In genomic region chr19:33778089-33778791, GRCh38 we compare ENCODE assay signal across 7 cellular contexts. TPM values are rescaled to one million over a fixed set of nuclear protein-coding genes. Genes with fewer than 3 reads are reported as not detected.
A peak's percentile ranks its signal among the peaks of the same experiment; 100 is the strongest.
DNase-seq lines count a peak whose midpoint lies in the region; ATAC-seq, FAIRE-seq and TF ChIP-seq lines count a peak whose summit lies in the region.

No MANE protein-coding gene starts in this region.

- no peak for TF ChIP-seq POLR2A in GM12891 (IDR thresholded peaks at IDR 0.05; ENCODE audit: low read depth, low read length)

- peak; percentile 87 for FAIRE-seq in GM12891 (lab: Jason Lieb, UNC)

- peaks cover 3 to 21% (median 6%) of the 10 kb centered on the region in 3 donors for H3K27me3 Mint-ChIP-seq in immature natural killer cell (ENCODE audit: low read depth in 3 of 3)

- no peaks in the 10 kb centered on the region for H3K36me3 Mint-ChIP-seq in immature natural killer cell

- ATAC-seq in HG02884 (IDR thresholded peaks at IDR 0.05; ENCODE audit: unreplicated experiment): peak; percentile 66

- H3K27ac Mint-ChIP-seq in immature natural killer cell: peak overlapping the region in 1 of 6 donors; percentile 56

- H3K4me1 Mint-ChIP-seq in immature natural killer cell: peaks cover 6 to 8% of the 10 kb centered on the region in 2 donors

- H3K4me3 Mint-ChIP-seq in immature natural killer cell: peak overlapping the region in 3 of 5 donors; percentile 4 to 56 (median 27)

- peak; percentile 100 for TF ChIP-seq CTCF in VCaP (conservative IDR thresholded peaks at IDR 0.05)

- no peaks in the 10 kb centered on the region for H3K9me3 Mint-ChIP-seq in immature natural killer cell

- DNase-seq in GM12891 (ENCODE audit: insufficient read length, low spot score) (peak; percentile 99), NCI-H2029 treated with DMSO at 0.1 percent for 48 hours (lab: John Stamatoyannopoulos, UW) (peak; percentile 26), brain pericyte (ENCODE audit: low read depth, low spot score) (peak; percentile 31), immature natural killer cell (peak; percentile 71 to 77 (median 74))
- peak; percentile 68 to 84 for DNase-seq in stimulated activated CD4-positive, alpha-beta T cell treated with anti-CD3 and anti-CD28 coated beads, Interleukin-1b, Interleukin-23, amount 100 ng/mL, for 1 hour (ENCODE audit: low read depth in 2 of 2)

- peak overlapping the region; percentile 47; the same call in 1 of the 2 replicates for H3K27ac ChIP-seq in VCaP

TF ChIP-seq in GM12891, 5 proteins besides CTCF, POLR2A, EP300 and RAD21:
- TF ChIP-seq POU2F2 (IDR thresholded peaks at IDR 0.05; ENCODE audit: low read depth, low read length) (no peak), POLR2AphosphoS5 (IDR thresholded peaks at IDR 0.05; ENCODE audit: low read depth, low read length) (no peak), TAF1 (IDR thresholded peaks at IDR 0.05; ENCODE audit: low read depth, low read length) (no peak), SPI1 (IDR thresholded peaks at IDR 0.05; ENCODE audit: low read depth, low read length) (no peak), PAX5 (IDR thresholded peaks at IDR 0.05; ENCODE audit: insufficient read depth, low read length, severe bottlenecking) (peak; percentile 41)

RNA-seq across cellular contexts. Expression of gene KCTD15, which starts 18.4 kb away (rescaled TPM):
- polyA plus RNA-seq in GM12891 (2012; ENCODE audit: low read depth, missing spikeins): 0.01 TPM
- not detected for polyA plus RNA-seq in immature natural killer cell

Comparison
In these comparisons a context has a peak if more than half of its experiments do, and no peak if none do; other contexts are left out.
1. Peak in every context shown above with its lines: DNase-seq, ATAC-seq and H3K27ac ChIP-seq.
2. DNase-seq: peak in every context shown above with its lines; median percentile 99 in GM12891; 76 in stimulated activated CD4-positive, alpha-beta T cell treated with anti-CD3 and anti-CD28 coated beads, Interleukin-1b, Interleukin-23, amount 100 ng/mL, for 1 hour; 74 in immature natural killer cell; 31 in brain pericyte; 26 in NCI-H2029 treated with DMSO at 0.1 percent for 48 hours.